ENCODE assay signal across 1 cellular context in genomic region chr1:235075121-235075954, GRCh38.
TF ChIP-seq lines count a peak whose summit lies in the region.

No MANE protein-coding gene starts in this region.

TF ChIP-seq in HEK293, 187 proteins besides CTCF, POLR2A, EP300 and RAD21 (continued from another document):
- TF ChIP-seq ZNF341 (tag by site-specific recombination; IDR thresholded peaks at IDR 0.05; ENCODE audit: low read depth) (no peak), ZNF274 (IDR thresholded peaks at IDR 0.05; ENCODE audit: low read length) (no peak), ZNF274 (tag by site-specific recombination; IDR thresholded peaks at IDR 0.05; ENCODE audit: borderline replicate concordance) (no peak), ZNF837 (tag by site-specific recombination; IDR thresholded peaks at IDR 0.05) (no peak), GLIS1 (tag by site-specific recombination; IDR thresholded peaks at IDR 0.05) (no peak), ZBTB11 (tag by site-specific recombination; conservative IDR thresholded peaks at IDR 0.05; ENCODE audit: low read depth) (no peak), ZNF239 (tag by site-specific recombination; IDR thresholded peaks at IDR 0.05) (no peak), ZNF221 (tag by site-specific recombination; IDR thresholded peaks at IDR 0.05; ENCODE audit: borderline replicate concordance) (no peak), ZNF426 (tag by site-specific recombination; IDR thresholded peaks at IDR 0.05) (no peak), RBAK (tag by site-specific recombination; IDR thresholded peaks at IDR 0.05) (no peak), TRIM28 (IDR thresholded peaks at IDR 0.05; ENCODE audit: borderline replicate concordance, low read length) (0 out of 2 replicates have a peak, but pooled peaks have one; percentile 32), EGR2 (tag by site-specific recombination; IDR thresholded peaks at IDR 0.05; ENCODE audit: low read depth) (peak; percentile 71), KLF7 (tag by site-specific recombination; IDR thresholded peaks at IDR 0.05; ENCODE audit: borderline replicate concordance) (no peak), ZNF449 (tag by site-specific recombination; IDR thresholded peaks at IDR 0.05) (0 out of 2 replicates have a peak, but pooled peaks have one; percentile 49), BCL11A (tag by site-specific recombination; IDR thresholded peaks at IDR 0.05; ENCODE audit: low read depth) (no peak), ZFHX2 (tag by site-specific recombination; conservative IDR thresholded peaks at IDR 0.05) (peak; percentile 86)
- TF ChIP-seq, protein P1, sequence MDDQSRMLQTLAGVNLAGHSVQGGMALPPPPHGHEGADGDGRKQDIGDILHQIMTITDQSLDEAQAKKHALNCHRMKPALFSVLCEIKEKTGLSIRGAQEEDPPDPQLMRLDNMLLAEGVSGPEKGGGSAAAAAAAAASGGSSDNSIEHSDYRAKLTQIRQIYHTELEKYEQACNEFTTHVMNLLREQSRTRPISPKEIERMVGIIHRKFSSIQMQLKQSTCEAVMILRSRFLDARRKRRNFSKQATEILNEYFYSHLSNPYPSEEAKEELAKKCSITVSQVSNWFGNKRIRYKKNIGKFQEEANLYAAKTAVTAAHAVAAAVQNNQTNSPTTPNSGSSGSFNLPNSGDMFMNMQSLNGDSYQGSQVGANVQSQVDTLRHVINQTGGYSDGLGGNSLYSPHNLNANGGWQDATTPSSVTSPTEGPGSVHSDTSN (CRISPR knock-in tag; IDR thresholded peaks at IDR 0.05): no peak
- TF ChIP-seq, protein P2, sequence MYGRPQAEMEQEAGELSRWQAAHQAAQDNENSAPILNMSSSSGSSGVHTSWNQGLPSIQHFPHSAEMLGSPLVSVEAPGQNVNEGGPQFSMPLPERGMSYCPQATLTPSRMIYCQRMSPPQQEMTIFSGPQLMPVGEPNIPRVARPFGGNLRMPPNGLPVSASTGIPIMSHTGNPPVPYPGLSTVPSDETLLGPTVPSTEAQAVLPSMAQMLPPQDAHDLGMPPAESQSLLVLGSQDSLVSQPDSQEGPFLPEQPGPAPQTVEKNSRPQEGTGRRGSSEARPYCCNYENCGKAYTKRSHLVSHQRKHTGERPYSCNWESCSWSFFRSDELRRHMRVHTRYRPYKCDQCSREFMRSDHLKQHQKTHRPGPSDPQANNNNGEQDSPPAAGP (tag by site-specific recombination; IDR thresholded peaks at IDR 0.05): no peak
